ENCODE assay signal across 7 cellular contexts in the genomic region with DNA sequence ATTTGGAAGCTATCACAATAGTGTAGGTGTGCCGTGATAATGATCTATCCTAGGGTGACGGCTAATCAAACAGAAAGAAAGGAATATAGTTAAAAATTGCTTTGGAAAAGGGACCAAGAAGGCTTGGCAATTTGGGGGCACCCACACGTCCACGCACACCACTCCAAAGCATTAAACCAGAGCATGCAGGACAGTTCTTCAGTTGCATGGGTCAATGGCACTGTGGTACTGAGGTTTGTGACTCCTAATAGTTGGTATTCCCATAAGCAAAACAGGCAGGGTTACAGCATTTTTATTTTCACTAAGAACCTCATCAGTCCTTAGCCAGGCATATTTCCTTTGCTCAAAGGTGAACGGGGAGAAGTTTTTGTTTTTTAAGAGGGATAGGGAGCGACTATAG.
"Had no signal": no experiment of that assay in that cellular context is flagged by ENCODE, and none has a peak within 500 bp of the region (broad histone marks: within the 10 kb centered on the region; RNA-seq: fewer than 3 reads in every experiment).

No MANE protein-coding gene starts in this region.

- H3K4me2 ChIP-seq: GM23338 had no signal

- ATAC-seq: GM23338, HCT116 had no signal

- H3K36me3 ChIP-seq: HAP-1 had no signal

- H2AFZ ChIP-seq: GM23338 had no signal

- FAIRE-seq: HTR-8/SVneo had no signal

- H3K4me3 ChIP-seq: GM23338, HAP-1 had no signal

- H3K9me3 ChIP-seq: HAP-1 had no signal

- DNase-seq: H7, HFFc6, KBM-7 had no signal
